8 cellular contexts compared by ENCODE assay signal in the genomic region with DNA sequence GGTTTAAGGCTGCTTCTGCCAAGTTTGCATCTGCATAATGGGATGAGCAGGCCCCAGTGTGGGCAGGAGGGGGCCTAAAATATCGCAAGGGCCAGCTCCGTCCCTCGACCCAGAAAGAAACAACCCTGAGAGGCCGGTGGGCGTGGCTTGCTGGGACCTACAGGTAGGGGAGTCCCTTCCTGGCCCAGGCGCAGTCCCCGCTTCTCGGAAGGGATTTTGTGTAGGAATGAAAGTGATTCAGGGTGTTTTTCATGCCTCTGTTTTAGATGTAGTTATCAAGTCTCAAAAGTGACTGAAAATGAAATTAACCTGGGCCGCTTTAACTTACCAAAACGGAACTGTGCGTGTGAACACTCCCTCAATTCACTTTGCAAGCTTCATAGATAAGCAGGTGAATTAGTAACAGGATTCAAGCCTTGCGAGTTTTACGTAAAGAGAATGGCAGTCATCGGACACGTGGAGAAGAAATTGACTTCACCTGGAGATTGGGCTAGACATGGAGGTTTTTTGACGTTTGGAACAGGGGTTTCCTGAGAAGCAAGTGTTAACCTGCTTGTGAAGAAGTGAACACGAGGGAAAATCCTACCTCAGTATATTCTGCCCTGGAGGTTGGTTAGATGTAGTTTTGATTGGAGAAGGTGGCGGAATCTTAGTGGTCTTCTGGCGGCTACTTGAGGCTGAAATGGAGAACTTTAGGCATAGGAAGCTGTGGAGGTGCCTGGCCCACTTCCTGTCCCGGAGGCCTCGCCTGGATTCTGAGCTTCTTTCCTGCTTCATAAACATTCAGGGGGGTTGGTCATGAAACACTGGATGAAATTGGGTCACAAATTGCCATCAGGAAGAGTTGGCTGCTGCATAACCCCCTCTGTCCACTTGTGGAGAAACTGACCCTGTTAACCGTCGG. TPM values are rescaled to one million over a fixed set of nuclear protein-coding genes. Genes with fewer than 3 reads are reported as not detected.
DNase-seq lines count a peak whose midpoint lies in the region; ATAC-seq and TF ChIP-seq lines count a peak whose summit lies in the region.

No MANE protein-coding gene starts in this region.

- peak overlapping the region; percentile 72 for H3K4me3 ChIP-seq in retinal pigment epithelial cell (ENCODE audit: low read length)

- DNase-seq in NCI-H510A (lab: John Stamatoyannopoulos, UW) (peak; percentile 56), Right ventricle myocardium inferior (ENCODE audit: missing footprints) (peak; percentile 92), retinal pigment epithelial cell (ENCODE audit: low read depth) (no peak), AG08396 (ENCODE audit: low spot score) (no peak), KG1 (lab: John Stamatoyannopoulos, UW) (no peak)
- peak; percentile 73 for DNase-seq in activated T-helper 2 cell treated with anti-CD3 and anti-CD28 coated beads, Interferon-gamma antibody, Interleukin-2, Interleukin-4, amounts not matched to agents 10 μg/mL and 5 μg/mL and 100 μg/mL, durations not matched to agents 14 hours and 24 hours and 36 hours (ENCODE audit: low spot score)

- peak overlapping the region; percentile 95 for H3K27ac Mint-ChIP-seq in activated T-helper 2 cell treated with anti-CD3 and anti-CD28 coated beads, Interferon-gamma antibody, Interleukin-2, Interleukin-4, amounts not matched to agents 10 μg/mL and 5 μg/mL and 100 μg/mL, durations not matched to agents 14 hours and 24 hours and 36 hours

- H3K9me3 Mint-ChIP-seq in activated T-helper 2 cell treated with anti-CD3 and anti-CD28 coated beads, Interferon-gamma antibody, Interleukin-2, Interleukin-4, amounts not matched to agents 10 μg/mL and 5 μg/mL and 100 μg/mL, durations not matched to agents 14 hours and 24 hours and 36 hours, result peaks cover 6% of the 10 kb centered on the region

- H3K4me1 Mint-ChIP-seq in activated T-helper 2 cell treated with anti-CD3 and anti-CD28 coated beads, Interferon-gamma antibody, Interleukin-2, Interleukin-4, amounts not matched to agents 10 μg/mL and 5 μg/mL and 100 μg/mL, durations not matched to agents 14 hours and 24 hours and 36 hours (ENCODE audit: low read depth), result peaks cover 73% of the 10 kb centered on the region

- no peak for TF ChIP-seq CTCF in retinal pigment epithelial cell (conservative IDR thresholded peaks at IDR 0.05; ENCODE audit: low read depth, low read length)

- peak; percentile 42 for ATAC-seq in GM18498 (IDR thresholded peaks at IDR 0.05; ENCODE audit: unreplicated experiment)
- peak; percentile 42 for ATAC-seq in HG02588 (IDR thresholded peaks at IDR 0.05; ENCODE audit: unreplicated experiment)
- ATAC-seq in Right ventricle myocardium inferior, result no peak

- H3K4me3 Mint-ChIP-seq in activated T-helper 2 cell treated with anti-CD3 and anti-CD28 coated beads, Interferon-gamma antibody, Interleukin-2, Interleukin-4, amounts not matched to agents 10 μg/mL and 5 μg/mL and 100 μg/mL, durations not matched to agents 14 hours and 24 hours and 36 hours (ENCODE audit: low read depth), result peak overlapping the region; percentile 89

- H3K36me3 Mint-ChIP-seq in activated T-helper 2 cell treated with anti-CD3 and anti-CD28 coated beads, Interferon-gamma antibody, Interleukin-2, Interleukin-4, amounts not matched to agents 10 μg/mL and 5 μg/mL and 100 μg/mL, durations not matched to agents 14 hours and 24 hours and 36 hours (ENCODE audit: low read depth), result peaks cover 54% of the 10 kb centered on the region

- intact Hi-C loops in activated T-helper 2 cell treated with anti-CD3 and anti-CD28 coated beads, Interferon-gamma antibody, Interleukin-2, Interleukin-4, amounts not matched to agents 10 μg/mL and 5 μg/mL and 100 μg/mL, durations not matched to agents 14 hours and 24 hours and 36 hours (cut with micrococcal nuclease), result loop anchor here (1.0 to 5.0 kb wide), 9 partner anchors 8 to 352 kb away; no protein-coding TSS in a partner anchor
- intact Hi-C loops in Right ventricle myocardium inferior (cut with DNase I), result loop anchor here (10.0 kb wide), 2 partner anchors 138 to 142 kb away; no protein-coding TSS in a partner anchor

- no peaks in the 10 kb centered on the region for H3K27me3 Mint-ChIP-seq in activated T-helper 2 cell treated with anti-CD3 and anti-CD28 coated beads, Interferon-gamma antibody, Interleukin-2, Interleukin-4, amounts not matched to agents 10 μg/mL and 5 μg/mL and 100 μg/mL, durations not matched to agents 14 hours and 24 hours and 36 hours (ENCODE audit: low read depth)

RNA-seq across cellular contexts. Expression of gene NCK2, which starts 1.7 kb away (rescaled TPM):
- total RNA-seq in activated T-helper 2 cell treated with anti-CD3 and anti-CD28 coated beads, Interferon-gamma antibody, Interleukin-2, Interleukin-4, amounts not matched to agents 10 μg/mL and 5 μg/mL and 100 μg/mL, durations not matched to agents 14 hours and 24 hours and 36 hours, result 72.4 and 73.9 TPM in 2 replicates
- total RNA-seq in Right ventricle myocardium inferior, result 32.9 TPM

Comparison
In these comparisons a context has a peak if more than half of its experiments do, and no peak if none do; other contexts are left out.
1. DNase-seq: peak in NCI-H510A (single experiment), activated T-helper 2 cell treated with anti-CD3 and anti-CD28 coated beads, Interferon-gamma antibody, Interleukin-2, Interleukin-4, amounts not matched to agents 10 μg/mL and 5 μg/mL and 100 μg/mL, durations not matched to agents 14 hours and 24 hours and 36 hours (single experiment) and Right ventricle myocardium inferior (single experiment); none in retinal pigment epithelial cell (single experiment), AG08396 (single experiment) and KG1 (single experiment).